In genomic region chr1:169624122-169624521, GRCh38 we compare ENCODE assay signal across 17 cellular contexts. TPM values are rescaled to one million over a fixed set of nuclear protein-coding genes. Genes with fewer than 3 reads are reported as not detected.
"Had no signal": no experiment of that assay in that cellular context is flagged by ENCODE, and none has a peak within 500 bp of the region (broad histone marks: within the 10 kb centered on the region; RNA-seq: fewer than 3 reads in every experiment).

No MANE protein-coding gene starts in this region.

- H3K4me3 Mint-ChIP-seq: memory B cell, nephron had no signal

- H3K27me3 ChIP-seq: ascending aorta, gastroesophageal sphincter, left lung, right lobe of liver, stomach, testis, upper lobe of right lung had no signal

- H3K36me3 ChIP-seq: ascending aorta, gastroesophageal sphincter, left lung, right lobe of liver, stomach, upper lobe of right lung had no signal

- H3K9me3 ChIP-seq: ascending aorta, gastroesophageal sphincter, left lung, right lobe of liver, stomach, testis, upper lobe of right lung had no signal

- H3K4me3 ChIP-seq: ascending aorta, gastroesophageal sphincter, left lung, right lobe of liver, smooth muscle cell, stomach, testis, upper lobe of right lung had no signal

- H3K9me3 Mint-ChIP-seq: memory B cell had no signal

- H3K27ac Mint-ChIP-seq: memory B cell, nephron had no signal

- H3K4me1 Mint-ChIP-seq: nephron had no signal

- H3K4me2 ChIP-seq: smooth muscle cell had no signal

- ATAC-seq: gastroesophageal sphincter, left lung, right lobe of liver had no signal

- DNase-seq: activated CD4-positive, CD25-positive, alpha-beta regulatory T cell; erythroblast; left lung; nucleus accumbens; posterior cingulate gyrus; right lobe of liver; stomach; testis; upper lobe of right lung had no signal

- FAIRE-seq: islet of Langerhans had no signal

- H3K27ac ChIP-seq: ascending aorta, gastroesophageal sphincter, left lung, right lobe of liver, stomach, testis, upper lobe of right lung had no signal

- H3K4me1 ChIP-seq: ascending aorta, gastroesophageal sphincter, left lung, right lobe of liver, stomach, testis had no signal

RNA-seq across cellular contexts. Expression of gene SELP, which starts 5.8 kb away (rescaled TPM):
- total RNA-seq: chondrocyte, smooth muscle cell had no signal
- polyA plus RNA-seq: smooth muscle cell had no signal

RNA-seq across cellular contexts. Expression of gene F5, which starts 37.8 kb away (rescaled TPM):
- total RNA-seq: ascending aorta, chondrocyte, dermis microvascular lymphatic vessel endothelial cell had no signal
